9 cellular contexts compared by ENCODE assay signal in genomic region chr1:25971044-25971881, GRCh38. TPM values are rescaled to one million over a fixed set of nuclear protein-coding genes. Genes with fewer than 3 reads are reported as not detected.
DNase-seq lines count a peak whose midpoint lies in the region; ATAC-seq and TF ChIP-seq lines count a peak whose summit lies in the region.
"Had no signal": no experiment of that assay in that cellular context is flagged by ENCODE, and none has a peak within 500 bp of the region (broad histone marks: within the 10 kb centered on the region; RNA-seq: fewer than 3 reads in every experiment).

No MANE protein-coding gene starts in this region.

- H3K9me3 ChIP-seq in BLaER1 treated with 17β-estradiol and CSF1 and Interleukin-3, amounts not matched to agents 10 nM and 100 nM (replicated peaks in 1 of 11) = no peaks in the 10 kb centered on the region
- no peaks in the 10 kb centered on the region for H3K9me3 ChIP-seq in colonic mucosa

- H3K36me3 ChIP-seq in BLaER1 treated with 17β-estradiol and CSF1 and Interleukin-3, amounts not matched to agents 10 nM and 100 nM = peaks cover 46 to 85% (median 76%) of the 10 kb centered on the region in 11 experiments
- H3K36me3 ChIP-seq in colonic mucosa (peaks cover 8% of the 10 kb centered on the region), mesendoderm (ENCODE audit: control insufficient read depth, insufficient read depth, low read length) (no peaks in the 10 kb centered on the region)

- no peak overlapping the region for H2AK5ac ChIP-seq in mesendoderm (ENCODE audit: low read length)

- H3K79me2 ChIP-seq in mesendoderm (ENCODE audit: control insufficient read depth, insufficient read depth, low read length) = no peaks in the 10 kb centered on the region

- H3K4me3 ChIP-seq in BLaER1 treated with 17β-estradiol and CSF1 and Interleukin-3, amounts not matched to agents 10 nM and 100 nM = no peak overlapping the region; a peak in 2 of 20 replicates
- H3K4me3 ChIP-seq in dorsolateral prefrontal cortex (no peak overlapping the region), colonic mucosa (no peak overlapping the region), mesendoderm (ENCODE audit: low read length) (no peak overlapping the region)

- peak overlapping the region in 9 of 11 experiments; percentile 60 to 75 (median 68); a peak in 19 of 22 replicates for H3K9ac ChIP-seq in BLaER1 treated with 17β-estradiol and CSF1 and Interleukin-3, amounts not matched to agents 10 nM and 100 nM
- H3K9ac ChIP-seq in colonic mucosa (ENCODE audit: low read depth in 2 of 2, low read length in 2 of 2) (no peak overlapping the region), mesendoderm (ENCODE audit: low read length) (no peak overlapping the region)

- H3K18ac ChIP-seq in mesendoderm (ENCODE audit: low read length) = no peak overlapping the region

- peak; percentile 48 for ATAC-seq in GM21619 (IDR thresholded peaks at IDR 0.05; ENCODE audit: unreplicated experiment)

- H2BK120ac ChIP-seq in mesendoderm (ENCODE audit: low read depth, low read length) = no peak overlapping the region

- H3K27ac ChIP-seq in BLaER1 treated with 17β-estradiol and CSF1 and Interleukin-3, amounts not matched to agents 10 nM and 100 nM = peak overlapping the region in 10 of 11 experiments; percentile 22 to 86 (median 81); a peak in 20 of 22 replicates
- peak overlapping the region in 45 of 59 donors; percentile 1 to 71 (median 36) for H3K27ac ChIP-seq in dorsolateral prefrontal cortex
- H3K27ac ChIP-seq in colonic mucosa = no peak overlapping the region
- no peak overlapping the region for H3K27ac ChIP-seq in mesendoderm (ENCODE audit: low read depth, low read length)

- peaks cover 0 to 7% (median 0%) of the 10 kb centered on the region in 11 experiments; a peak in 2 of 22 replicates for H4K20me1 ChIP-seq in BLaER1 treated with 17β-estradiol and CSF1 and Interleukin-3, amounts not matched to agents 10 nM and 100 nM

- DNase-seq in SW480 (ENCODE audit: low spot score) (peak; percentile 79), dorsolateral prefrontal cortex (no peak), colonic mucosa (no peak), cerebellum (ENCODE audit: low spot score) (no peak), inferior parietal cortex (ENCODE audit: extremely low spot score) (no peak), mesendoderm (no peak)
- DNase-seq: NK-92 treated with Interleukin-12 subunit alpha and Interleukin-12 subunit beta, amount 100 ng/mL, for 24 hours had no signal

- no peak overlapping the region for H2BK15ac ChIP-seq in mesendoderm (replicated peaks; ENCODE audit: low read depth)

- intact Hi-C loops in dorsolateral prefrontal cortex (cut with DNase I) = no loop called here
- intact Hi-C loops in colonic mucosa (cut with DNase I) = no loop called here

- H2BK5ac ChIP-seq in mesendoderm (ENCODE audit: low read length) = no peak overlapping the region

- peak overlapping the region; percentile 66 to 88 (median 78) for H3K4me2 ChIP-seq in BLaER1 treated with 17β-estradiol and CSF1 and Interleukin-3, amounts not matched to agents 10 nM and 100 nM
- no peak overlapping the region for H3K4me2 ChIP-seq in mesendoderm (ENCODE audit: low read length)

- no CpG with 5 or more reads among the region's 8 CpGs for WGBS in mesendoderm (ENCODE audit: extremely low coverage, insufficient coverage, low lambda C conversion rate)

- H3K4ac ChIP-seq in mesendoderm (ENCODE audit: low read depth, low read length) = no peak overlapping the region

- TF ChIP-seq CTCF in dorsolateral prefrontal cortex (IDR thresholded peaks at IDR 0.05 in 54 of 56, conservative IDR thresholded peaks at IDR 0.05 in 2 of 56; ENCODE audit: low read depth in 1 of 56, partially characterized antibody in 56 of 56) = no peak
- no peak for TF ChIP-seq CTCF in colonic mucosa (IDR thresholded peaks at IDR 0.05)

- H3K4me1 ChIP-seq in BLaER1 treated with 17β-estradiol and CSF1 and Interleukin-3, amounts not matched to agents 10 nM and 100 nM = peaks cover 23 to 30% (median 29%) of the 10 kb centered on the region in 10 experiments
- no peaks in the 10 kb centered on the region for H3K4me1 ChIP-seq in colonic mucosa
- H3K4me1 ChIP-seq in mesendoderm (ENCODE audit: control insufficient read depth, low read depth, low read length) = peaks cover 9% of the 10 kb centered on the region

- H4K5ac ChIP-seq in mesendoderm (ENCODE audit: low read length) = no peak overlapping the region

- H3K56ac ChIP-seq in mesendoderm (ENCODE audit: low read length) = no peak overlapping the region

- no peak overlapping the region for H3K23ac ChIP-seq in mesendoderm (ENCODE audit: low read length)

- H3K79me1 ChIP-seq in mesendoderm (ENCODE audit: low read length) = no peaks in the 10 kb centered on the region

- no peaks in the 10 kb centered on the region for H3K27me3 ChIP-seq in BLaER1 treated with 17β-estradiol and CSF1 and Interleukin-3, amounts not matched to agents 10 nM and 100 nM
- no peaks in the 10 kb centered on the region for H3K27me3 ChIP-seq in dorsolateral prefrontal cortex
- H3K27me3 ChIP-seq in colonic mucosa = no peaks in the 10 kb centered on the region
- H3K27me3 ChIP-seq in mesendoderm (ENCODE audit: insufficient read depth, low read length, poor library complexity) = no peaks in the 10 kb centered on the region

- no peak overlapping the region for H4K8ac ChIP-seq in mesendoderm (ENCODE audit: low read depth, low read length)

RNA-seq across cellular contexts. Expression of gene PAFAH2, which starts 26.6 kb away (rescaled TPM):
- total RNA-seq in dorsolateral prefrontal cortex (10 to 100 TPM in 38 of 120 experiments, 1 to 10 TPM in 82; 3.7 to 19.3 (median 8.5) TPM), colonic mucosa (10 to 100 TPM; 34.8 to 40.8 TPM), cerebellum (4.9 TPM)
- 4.6 TPM for polyA plus RNA-seq in mesendoderm (2013, experiment 1 of 2)
- polyA plus RNA-seq in mesendoderm (2013, experiment 2 of 2) = 4.5 TPM

RNA-seq across cellular contexts. Expression of gene EXTL1, which starts 50.3 kb away (rescaled TPM):
- 10 to 100 TPM; 17.0 to 82.6 (median 46.4) TPM for total RNA-seq in dorsolateral prefrontal cortex
- under 1 TPM; 0.05 to 0.29 TPM for total RNA-seq in colonic mucosa
- 2.3 TPM for total RNA-seq in cerebellum
- polyA plus RNA-seq in mesendoderm (2013, experiment 1 of 2) = 0.21 TPM
- 0.17 TPM for polyA plus RNA-seq in mesendoderm (2013, experiment 2 of 2)

Comparison
In these comparisons a context has a peak if more than half of its experiments do, and no peak if none do; other contexts are left out.
1. H3K27ac ChIP-seq: peak in BLaER1 treated with 17β-estradiol and CSF1 and Interleukin-3, amounts not matched to agents 10 nM and 100 nM (10 of 11) and dorsolateral prefrontal cortex (45 of 59); none in colonic mucosa (single experiment) and mesendoderm (single experiment).
2. H3K9ac ChIP-seq: peak in BLaER1 treated with 17β-estradiol and CSF1 and Interleukin-3, amounts not matched to agents 10 nM and 100 nM (9 of 11); none in colonic mucosa (0 of 2) and mesendoderm (single experiment).